ENCODE assay signal across 11 cellular contexts in the genomic region with DNA sequence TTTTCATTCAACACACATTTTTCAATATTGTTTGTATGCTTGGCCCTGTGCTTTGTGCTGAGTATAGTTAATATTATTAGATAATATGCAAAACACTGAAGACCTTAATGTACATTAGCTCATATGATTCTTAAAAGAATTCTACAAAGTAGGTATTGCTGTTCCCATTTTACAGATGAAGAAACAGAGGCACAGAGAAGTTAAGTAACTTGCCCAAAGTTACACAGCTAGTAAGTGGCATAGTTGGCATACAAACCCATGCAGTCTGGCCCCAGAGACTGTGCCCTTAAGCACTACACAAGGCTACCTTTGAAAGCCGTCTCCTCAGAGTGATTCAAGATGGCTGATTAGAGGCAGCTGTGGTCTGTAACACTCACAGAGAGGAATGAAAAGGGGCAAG.
"Had no signal": no experiment of that assay in that cellular context is flagged by ENCODE, and none has a peak within 500 bp of the region (broad histone marks: within the 10 kb centered on the region; RNA-seq: fewer than 3 reads in every experiment).

No MANE protein-coding gene starts in this region.

- H3K4me1 Mint-ChIP-seq: GM23338 had no signal

- H3K4me1 ChIP-seq: HAP-1 had no signal

- H2AFZ ChIP-seq: GM23248, GM23338 had no signal

- DNase-seq: GM23248, GOT3, H7, H9, HCEC 1CT, HFFc6 had no signal

- H3K4me3 ChIP-seq: GM23248, GM23338, HAP-1 had no signal

- H3K9me3 ChIP-seq: HAP-1 had no signal

- H3K36me3 ChIP-seq: HAP-1 had no signal

- H3K27ac ChIP-seq: GM23248 had no signal

- H3K27ac Mint-ChIP-seq: GM23338, H9, HFFc6 had no signal

- H3K9ac ChIP-seq: GM23248 had no signal

- ATAC-seq: GM23338, HCT116 had no signal

- FAIRE-seq: H1, H54 had no signal

- H3K4me2 ChIP-seq: GM23338 had no signal

- H3K4me3 Mint-ChIP-seq: GM23338, H9, HFFc6 had no signal
